In the genomic region with DNA sequence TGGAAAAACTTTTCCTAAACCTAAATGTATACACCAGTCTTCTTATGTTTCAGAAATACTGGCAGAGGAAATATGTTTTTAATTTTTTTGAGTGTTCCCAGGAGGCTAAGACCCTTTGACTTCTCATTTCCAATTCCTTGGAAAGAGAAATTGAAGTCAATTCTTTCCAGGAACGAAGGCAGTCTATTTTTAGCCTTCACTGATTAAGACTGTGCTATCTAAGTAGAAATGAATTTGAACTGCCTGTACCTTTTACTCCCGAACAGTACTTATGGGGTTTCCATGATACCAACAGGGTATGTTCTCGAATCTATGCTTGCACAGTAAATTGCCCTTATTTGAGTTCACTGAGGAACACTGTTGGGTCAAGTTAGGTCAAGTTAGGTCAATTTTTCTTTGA, we compare ENCODE assay signal across 11 cellular contexts.
DNase-seq lines count a peak whose midpoint lies in the region; TF ChIP-seq lines count a peak whose summit lies in the region.
"Had no signal": no experiment of that assay in that cellular context is flagged by ENCODE, and none has a peak within 500 bp of the region (broad histone marks: within the 10 kb centered on the region; RNA-seq: fewer than 3 reads in every experiment).

No MANE protein-coding gene starts in this region.

- peak overlapping the region; percentile 64 to 81 (median 78) for H3K27ac ChIP-seq in esophagus muscularis mucosa (replicated peaks in 1 of 4)

- H3K4me3 ChIP-seq in esophagus muscularis mucosa, result peak overlapping the region in 3 of 4 donors; percentile 29 to 48 (median 36)

- H3K36me3 ChIP-seq in esophagus muscularis mucosa, result no peaks in the 10 kb centered on the region

- peak; percentile 17 for DNase-seq in NCI-H2227 (lab: John Stamatoyannopoulos, UW; ENCODE audit: unreplicated experiment)
- no peak for DNase-seq in esophagus muscularis mucosa (ENCODE audit: extremely low spot score)
- peak; percentile 15 for DNase-seq in medulla oblongata (ENCODE audit: extremely low spot score)
- DNase-seq in superior temporal gyrus (ENCODE audit: extremely low spot score), result peak; percentile 23
- DNase-seq in NCI-H446 treated with DMSO at 0.1 percent for 48 hours (lab: John Stamatoyannopoulos, UW), result no peak
- DNase-seq in G401 (ENCODE audit: low spot score), result no peak
- DNase-seq in HEK293T (ENCODE audit: extremely low spot score), result no peak
- DNase-seq: activated naive CD8-positive, alpha-beta T cell treated with anti-CD3 and anti-CD28 coated beads, Interleukin-2, amount 50 U/mL, for 24 hours; effector CD8-positive, alpha-beta T cell; NCI-H1694; SHP77 treated with DMSO at 0.1 percent for 48 hours had no signal

- POLR2A ChIA-PET in HEK293T (lab: Yijun Ruan, JAX), result no interaction called here

- TF ChIP-seq EP300 in esophagus muscularis mucosa (IDR thresholded peaks at IDR 0.05), result no peak

- no peak for TF ChIP-seq CTCF in esophagus muscularis mucosa (IDR thresholded peaks at IDR 0.05)

- intact Hi-C loops in esophagus muscularis mucosa (cut with DNase I), result no loop called here

- in situ Hi-C loops in G401 (cut with HindIII; ENCODE audit: low sequenced_read_pairs), result no loop called here

- TF ChIP-seq POLR2A in esophagus muscularis mucosa (IDR thresholded peaks at IDR 0.05; ENCODE audit: low read depth), result no peak

- WGBS in esophagus muscularis mucosa, result 35% methylated on average over 3 of the region's 3 CpGs

- H3K27me3 ChIP-seq in esophagus muscularis mucosa, result no peaks in the 10 kb centered on the region

- H3K4me1 ChIP-seq in esophagus muscularis mucosa, result peaks cover 9 to 37% (median 31%) of the 10 kb centered on the region in 4 donors

- CTCF ChIA-PET in HEK293T (lab: Yijun Ruan, JAX), result no interaction called here

- no peaks in the 10 kb centered on the region for H3K9me3 ChIP-seq in esophagus muscularis mucosa

TF ChIP-seq in HEK293T, 16 proteins besides CTCF, POLR2A, EP300 and RAD21:
- TF ChIP-seq TARDBP (IDR thresholded peaks at IDR 0.05), result no peak

Comparison
In these comparisons a context has a peak if more than half of its experiments do, and no peak if none do; other contexts are left out.
1. DNase-seq: peak in NCI-H2227 (single experiment), medulla oblongata (single experiment) and superior temporal gyrus (single experiment); none in esophagus muscularis mucosa (single experiment), NCI-H446 treated with DMSO at 0.1 percent for 48 hours (single experiment), G401 (single experiment) and HEK293T (single experiment).